In genomic region chr13:32314968-32315254, GRCh38 we compare ENCODE assay signal across 9 cellular contexts. TPM values are rescaled to one million over a fixed set of nuclear protein-coding genes. Genes with fewer than 3 reads are reported as not detected.
DNase-seq lines count a peak whose midpoint lies in the region; ATAC-seq and TF ChIP-seq lines count a peak whose summit lies in the region.
"Had no signal": no experiment of that assay in that cellular context is flagged by ENCODE, and none has a peak within 500 bp of the region (broad histone marks: within the 10 kb centered on the region; RNA-seq: fewer than 3 reads in every experiment).

No MANE protein-coding gene starts in this region.

- ATAC-seq in GM21825 (IDR thresholded peaks at IDR 0.05; ENCODE audit: unreplicated experiment) = peak; percentile 15
- ATAC-seq in mucosa of descending colon = peak; percentile 39

- intact Hi-C loops in mucosa of descending colon (cut with DNase I, micrococcal nuclease) = loop anchor here in 1 of 2 donors (10.0 kb wide), 1 partner anchor 110 kb away; the partner anchor contains the start of gene N4BP2L1

- H3K27me3 ChIP-seq in effector memory CD4-positive, alpha-beta T cell (replicated peaks; ENCODE audit: control insufficient read depth, insufficient read depth, low read length, poor library complexity, severe bottlenecking) = no peaks in the 10 kb centered on the region

- TF ChIP-seq CTCF in mucosa of descending colon (IDR thresholded peaks at IDR 0.05) = no peak

- H3K4me3 ChIP-seq in effector memory CD4-positive, alpha-beta T cell (ENCODE audit: insufficient read depth, low read depth, low read length, poor library complexity, severe bottlenecking) = peak overlapping the region; percentile 82
- peak overlapping the region; percentile 54 for H3K4me3 ChIP-seq in mucosa of descending colon

- H3K9ac ChIP-seq in ES-I3 (ENCODE audit: low read depth, low read length) = peak overlapping the region; percentile 95

- H3K36me3 ChIP-seq in ES-I3 (ENCODE audit: insufficient read depth, low read length) (no peaks in the 10 kb centered on the region), mucosa of descending colon (ENCODE audit: low read depth) (no peaks in the 10 kb centered on the region)
- no peaks in the 10 kb centered on the region for H3K36me3 ChIP-seq in effector memory CD4-positive, alpha-beta T cell (ENCODE audit: control insufficient read depth, insufficient read depth, low read length)

- H3K27ac ChIP-seq in effector memory CD4-positive, alpha-beta T cell (ENCODE audit: insufficient read depth, low read length, poor library complexity, severe bottlenecking) = peak overlapping the region; percentile 94

- H3K4me1 ChIP-seq in ES-I3 (ENCODE audit: insufficient read depth, low read length) (no peaks in the 10 kb centered on the region), mucosa of descending colon (ENCODE audit: low read depth) (peaks cover 5% of the 10 kb centered on the region)
- no peaks in the 10 kb centered on the region for H3K4me1 ChIP-seq in effector memory CD4-positive, alpha-beta T cell (ENCODE audit: control insufficient read depth, insufficient read depth, low read length, poor library complexity, severe bottlenecking)

- H3K9me3 ChIP-seq in ES-I3 (ENCODE audit: control insufficient read depth, insufficient read depth, low read length) = no peaks in the 10 kb centered on the region
- no peaks in the 10 kb centered on the region for H3K9me3 ChIP-seq in effector memory CD4-positive, alpha-beta T cell (ENCODE audit: control insufficient read depth, low read length)
- H3K9me3 ChIP-seq in mucosa of descending colon = no peaks in the 10 kb centered on the region

- DNase-seq in M059J (ENCODE audit: low read depth) = peak; percentile 57
- DNase-seq in activated CD4-positive, alpha-beta T cell treated with anti-CD3 and anti-CD28 coated beads for 48 hours = peak; percentile 69
- peak; percentile 29 to 47 (median 30) for DNase-seq in effector memory CD4-positive, alpha-beta T cell
- peak in 1 of 3 donors; percentile 66 for DNase-seq in mucosa of descending colon
- DNase-seq in stimulated activated naive CD4-positive, alpha-beta T cell treated with Interleukin-2 at 50 U/mL for 16 hours (lab: John Stamatoyannopoulos, UW) = peak; percentile 50
- no peak for DNase-seq in pons (ENCODE audit: low spot score)

RNA-seq across cellular contexts. Expression of gene ZAR1L, which starts 0.3 kb away (rescaled TPM):
- total RNA-seq in M059J (2014; rRNA removed; shearing (Covaris generic)) = not detected in 2 replicates
- not detected for total RNA-seq in mucosa of descending colon
- total RNA-seq: pulmonary artery endothelial cell had no signal

RNA-seq across cellular contexts. Expression of gene BRCA2, which starts 0.4 kb away (rescaled TPM):
- 8.7 and 11.4 TPM in 2 replicates for total RNA-seq in M059J (2014; rRNA removed; shearing (Covaris generic))
- total RNA-seq in mucosa of descending colon = 1 to 10 TPM; 1.8 to 4.8 (median 2.5) TPM
